In genomic region chr4:128335541-128335940, GRCh38 we compare ENCODE assay signal across 32 cellular contexts.
"Had no signal": no experiment of that assay in that cellular context is flagged by ENCODE, and none has a peak within 500 bp of the region (broad histone marks: within the 10 kb centered on the region; RNA-seq: fewer than 3 reads in every experiment).

No MANE protein-coding gene starts in this region.

- H3K4me3 Mint-ChIP-seq: activated B cell treated with CpG ODN at 0.5 μM for 24 hours; activated CD4-positive, alpha-beta memory T cell treated with anti-CD3 and anti-CD28 coated beads, Interleukin-2, amount 10 ng/mL, durations not matched to agents 7 days and 5 days; activated CD8-positive, alpha-beta memory T cell treated with anti-CD3 and anti-CD28 coated beads, Interleukin-2, amount 10 ng/mL, durations not matched to agents 7 days and 5 days; activated naive CD8-positive, alpha-beta T cell treated with anti-CD3 and anti-CD28 coated beads for 36 hours; activated T-helper 17 cell treated with anti-CD3 and anti-CD28 coated beads, Interleukin-2, amount 50 U/mL, for 72 hours had no signal

- H3K4me3 ChIP-seq: ascending aorta, SJSA1 had no signal

- H3K27ac ChIP-seq: ascending aorta, KMS-11, SJSA1, VCaP had no signal

- H3K27ac Mint-ChIP-seq: activated B cell treated with CpG ODN at 0.5 μM for 24 hours; activated CD4-positive, alpha-beta memory T cell treated with anti-CD3 and anti-CD28 coated beads, Interleukin-2, amount 10 ng/mL, durations not matched to agents 7 days and 5 days; activated CD8-positive, alpha-beta memory T cell treated with anti-CD3 and anti-CD28 coated beads, Interleukin-2, amount 10 ng/mL, durations not matched to agents 7 days and 5 days; activated naive CD8-positive, alpha-beta T cell treated with anti-CD3 and anti-CD28 coated beads for 36 hours; activated T-helper 17 cell treated with anti-CD3 and anti-CD28 coated beads, Interleukin-2, amount 50 U/mL, for 72 hours had no signal

- H3K4me2 ChIP-seq: KMS-11 had no signal

- H3K27me3 ChIP-seq: ascending aorta, SJSA1 had no signal

- H3K4me1 ChIP-seq: ascending aorta had no signal

- H3K27me3 Mint-ChIP-seq: activated B cell treated with CpG ODN at 0.5 μM for 24 hours; activated CD4-positive, alpha-beta memory T cell treated with anti-CD3 and anti-CD28 coated beads, Interleukin-2, amount 10 ng/mL, durations not matched to agents 7 days and 5 days; activated CD8-positive, alpha-beta memory T cell treated with anti-CD3 and anti-CD28 coated beads, Interleukin-2, amount 10 ng/mL, durations not matched to agents 7 days and 5 days; activated naive CD8-positive, alpha-beta T cell treated with anti-CD3 and anti-CD28 coated beads for 36 hours; activated T-helper 17 cell treated with anti-CD3 and anti-CD28 coated beads, Interleukin-2, amount 50 U/mL, for 72 hours had no signal

- H3K36me3 ChIP-seq: ascending aorta, SJSA1 had no signal

- H3K9ac ChIP-seq: KMS-11 had no signal

- H3K9me3 ChIP-seq: ascending aorta, SJSA1 had no signal

- H3K4me1 Mint-ChIP-seq: activated B cell treated with CpG ODN at 0.5 μM for 24 hours; activated CD4-positive, alpha-beta memory T cell treated with anti-CD3 and anti-CD28 coated beads, Interleukin-2, amount 10 ng/mL, durations not matched to agents 7 days and 5 days; activated CD8-positive, alpha-beta memory T cell treated with anti-CD3 and anti-CD28 coated beads, Interleukin-2, amount 10 ng/mL, durations not matched to agents 7 days and 5 days; activated naive CD8-positive, alpha-beta T cell treated with anti-CD3 and anti-CD28 coated beads for 36 hours; activated T-helper 17 cell treated with anti-CD3 and anti-CD28 coated beads, Interleukin-2, amount 50 U/mL, for 72 hours had no signal

- DNase-seq: activated B cell treated with CpG ODN at 0.5 μM for 24 hours; activated CD4-positive, alpha-beta memory T cell treated with anti-CD3 and anti-CD28 coated beads, Interleukin-2, amount 10 ng/mL, durations not matched to agents 7 days and 5 days; activated CD4-positive, alpha-beta T cell treated with anti-CD3 and anti-CD28 coated beads for 1 hour; activated CD4-positive, alpha-beta T cell treated with anti-CD3 and anti-CD28 coated beads for 48 hours; activated CD8-positive, alpha-beta memory T cell treated with anti-CD3 and anti-CD28 coated beads for 24 hours; activated CD8-positive, alpha-beta memory T cell treated with anti-CD3 and anti-CD28 coated beads, Interleukin-2, amount 10 ng/mL, durations not matched to agents 7 days and 5 days; activated CD8-positive, alpha-beta memory T cell treated with anti-CD3 and anti-CD28 coated beads, Interleukin-2, amount 50 U/mL, for 48 hours; activated effector memory CD4-positive, alpha-beta T cell treated with anti-CD3 and anti-CD28 coated beads, Interleukin-2, amount 50 U/mL, for 16 hours; activated naive CD4-positive, alpha-beta T cell; activated naive CD4-positive, alpha-beta T cell treated with anti-CD3 and anti-CD28 coated beads, Interleukin-2, amount 50 U/mL, for 16 hours; activated naive CD8-positive, alpha-beta T cell treated with anti-CD3 and anti-CD28 coated beads for 36 hours; activated T-cell treated with anti-CD3 and anti-CD28 coated beads, Interleukin-2, amount 50 U/mL, for 48 hours; amygdala; caudate nucleus; MM.1S; MV-4-11; NCI-H1092; NCI-H1436 treated with DMSO at 0.1 percent for 48 hours; NCI-H1694 treated with DMSO at 0.1 percent for 48 hours; NCI-H2029; NCI-H345; NCI-H524 treated with DMSO at 0.1 percent for 48 hours; SHP77 treated with DMSO at 0.1 percent for 48 hours; SW 1271; T-helper 1 cell; T-helper 2 cell; T-helper 9 cell had no signal

- H3K9me3 Mint-ChIP-seq: activated B cell treated with CpG ODN at 0.5 μM for 24 hours; activated CD4-positive, alpha-beta memory T cell treated with anti-CD3 and anti-CD28 coated beads, Interleukin-2, amount 10 ng/mL, durations not matched to agents 7 days and 5 days; activated naive CD8-positive, alpha-beta T cell treated with anti-CD3 and anti-CD28 coated beads for 36 hours had no signal
